Comparison of ENCODE assay signal across 8 cellular contexts in the genomic region with DNA sequence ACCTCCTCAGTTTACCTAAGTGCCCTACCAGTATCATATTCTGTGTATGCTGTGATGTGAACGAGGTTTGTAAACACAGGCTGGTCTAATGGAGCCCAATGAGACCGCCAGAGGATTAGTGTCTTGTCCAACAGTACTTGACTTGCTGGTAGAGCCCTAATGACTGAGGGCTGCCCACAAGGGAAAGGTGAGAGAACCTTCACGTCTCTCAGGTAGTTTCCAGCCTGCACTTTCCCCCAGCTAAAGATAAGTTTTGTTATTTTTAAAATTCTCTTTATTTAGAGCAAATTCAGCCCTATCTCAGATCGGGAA. TPM values are rescaled to one million over a fixed set of nuclear protein-coding genes. Genes with fewer than 3 reads are reported as not detected.
DNase-seq lines count a peak whose midpoint lies in the region; ATAC-seq and TF ChIP-seq lines count a peak whose summit lies in the region.

No MANE protein-coding gene starts in this region.

- no peaks in the 10 kb centered on the region for H3K36me3 ChIP-seq in iPS-20b (ENCODE audit: insufficient read depth, low read depth, low read length)
- H3K36me3 ChIP-seq in stomach: no peaks in the 10 kb centered on the region

- H3K27me3 ChIP-seq in iPS-20b (ENCODE audit: insufficient read depth, low read length) (no peaks in the 10 kb centered on the region), stomach (no peaks in the 10 kb centered on the region)

- WGBS in stomach, 5 donors: 2 to 6% (median 3%) methylated on average over 4 of the region's 4 CpGs

- H3K4me1 ChIP-seq in iPS-20b (ENCODE audit: insufficient read depth, low read length): peaks cover 23% of the 10 kb centered on the region; the same call in 1 of the 2 replicates
- H3K4me1 ChIP-seq in stomach: peaks cover 30 to 58% (median 47%) of the 10 kb centered on the region in 4 donors

- ATAC-seq in HG03135 (IDR thresholded peaks at IDR 0.05; ENCODE audit: unreplicated experiment): peak; percentile 31
- ATAC-seq in activated naive CD4-positive, alpha-beta T cell treated with anti-CD3 and anti-CD28 coated beads, Interleukin-2, amount 50 U/mL, for 72 hours: peak; percentile 30 to 35

- no peak for TF ChIP-seq POLR2A in stomach (IDR thresholded peaks at IDR 0.05)

- H3K27ac ChIP-seq in iPS-20b (ENCODE audit: low read length): peak overlapping the region; percentile 94
- H3K27ac ChIP-seq in stomach: peak overlapping the region; percentile 92 to 100 (median 96)

- H3K27ac Mint-ChIP-seq in activated CD4-positive, alpha-beta T cell treated with anti-CD3 and anti-CD28 coated beads, Interleukin-2, amount 10 ng/mL, durations not matched to agents 24 days and 14 days: peak overlapping the region; percentile 98
- peak overlapping the region in 1 of 2 donors; percentile 95 for H3K27ac Mint-ChIP-seq in activated naive CD4-positive, alpha-beta T cell treated with anti-CD3 and anti-CD28 coated beads, Interleukin-2, amount 50 U/mL, for 72 hours

- H3K4me3 Mint-ChIP-seq in activated CD4-positive, alpha-beta T cell treated with anti-CD3 and anti-CD28 coated beads, Interleukin-2, amount 10 ng/mL, durations not matched to agents 24 days and 14 days: no peak overlapping the region

- DNase-seq in activated CD4-positive, alpha-beta T cell treated with anti-CD3 and anti-CD28 coated beads, Interleukin-2, amount 10 ng/mL, durations not matched to agents 24 days and 14 days: no peak
- DNase-seq in activated CD4-positive, alpha-beta T cell treated with anti-CD3 and anti-CD28 coated beads for 1 hour: no peak
- no peak for DNase-seq in activated naive CD4-positive, alpha-beta T cell treated with anti-CD3 and anti-CD28 coated beads, Interleukin-2, amount 50 U/mL, for 72 hours (ENCODE audit: low spot score in 2 of 2)
- DNase-seq in stomach (no peak), OCI-M1 (lab: John Stamatoyannopoulos, UW) (no peak)
- no peak for DNase-seq in stimulated activated CD4-positive, alpha-beta T cell treated with anti-CD3 and anti-CD28 coated beads, Interleukin-2, amount 100 ng/mL, for 48 hours

- no peaks in the 10 kb centered on the region for H3K9me3 Mint-ChIP-seq in activated CD4-positive, alpha-beta T cell treated with anti-CD3 and anti-CD28 coated beads, Interleukin-2, amount 10 ng/mL, durations not matched to agents 24 days and 14 days
- no peaks in the 10 kb centered on the region for H3K9me3 Mint-ChIP-seq in activated naive CD4-positive, alpha-beta T cell treated with anti-CD3 and anti-CD28 coated beads, Interleukin-2, amount 50 U/mL, for 72 hours

- H3K4me1 Mint-ChIP-seq in activated CD4-positive, alpha-beta T cell treated with anti-CD3 and anti-CD28 coated beads, Interleukin-2, amount 10 ng/mL, durations not matched to agents 24 days and 14 days: peaks cover 31% of the 10 kb centered on the region

- TF ChIP-seq EP300 in stomach (IDR thresholded peaks at IDR 0.05): no peak

- no peak for TF ChIP-seq CTCF in stomach (IDR thresholded peaks at IDR 0.05)

- no peaks in the 10 kb centered on the region for H3K27me3 Mint-ChIP-seq in activated CD4-positive, alpha-beta T cell treated with anti-CD3 and anti-CD28 coated beads, Interleukin-2, amount 10 ng/mL, durations not matched to agents 24 days and 14 days

- intact Hi-C loops in activated CD4-positive, alpha-beta T cell treated with anti-CD3 and anti-CD28 coated beads, Interleukin-2, amount 10 ng/mL, durations not matched to agents 24 days and 14 days (cut with micrococcal nuclease): loop anchor here (1.0 to 5.0 kb wide), 3 partner anchors 18 to 136 kb away; no protein-coding TSS in a partner anchor
- intact Hi-C loops in stomach (cut with DNase I; ENCODE audit: low total_unique reads): no loop called here

- H3K9me3 ChIP-seq in iPS-20b (ENCODE audit: insufficient read depth, low read depth, low read length): no peaks in the 10 kb centered on the region
- no peaks in the 10 kb centered on the region for H3K9me3 ChIP-seq in stomach

- peaks cover 8% of the 10 kb centered on the region for H3K36me3 Mint-ChIP-seq in activated CD4-positive, alpha-beta T cell treated with anti-CD3 and anti-CD28 coated beads, Interleukin-2, amount 10 ng/mL, durations not matched to agents 24 days and 14 days (ENCODE audit: low read depth)
- H3K36me3 Mint-ChIP-seq in activated naive CD4-positive, alpha-beta T cell treated with anti-CD3 and anti-CD28 coated beads, Interleukin-2, amount 50 U/mL, for 72 hours: peaks cover 0 to 15% of the 10 kb centered on the region in 2 donors

- H3K9ac ChIP-seq in iPS-20b (ENCODE audit: low read depth, low read length): peak overlapping the region; percentile 98

- H3K4me3 ChIP-seq in iPS-20b (ENCODE audit: low read length) (peak overlapping the region; percentile 96), stomach (peak overlapping the region; percentile 84 to 100 (median 97))

RNA-seq across cellular contexts. Expression of gene RBM26, which starts 0.5 kb away (rescaled TPM):
- total RNA-seq in activated CD4-positive, alpha-beta T cell treated with anti-CD3 and anti-CD28 coated beads, Interleukin-2, amount 10 ng/mL, durations not matched to agents 24 days and 14 days: 96.6 and 100 TPM in 2 replicates
- 10 to 100 TPM; 69.4 to 71.1 TPM for total RNA-seq in activated naive CD4-positive, alpha-beta T cell treated with anti-CD3 and anti-CD28 coated beads, Interleukin-2, amount 50 U/mL, for 72 hours
- total RNA-seq in stomach: 10 to 100 TPM; 14.8 to 76.9 (median 40.6) TPM
- polyA plus RNA-seq in stomach: 10 to 100 TPM in 1 of 3 donors, 1 to 10 TPM in 2; 6.1 to 21.8 (median 7.8) TPM
